In the genomic region with DNA sequence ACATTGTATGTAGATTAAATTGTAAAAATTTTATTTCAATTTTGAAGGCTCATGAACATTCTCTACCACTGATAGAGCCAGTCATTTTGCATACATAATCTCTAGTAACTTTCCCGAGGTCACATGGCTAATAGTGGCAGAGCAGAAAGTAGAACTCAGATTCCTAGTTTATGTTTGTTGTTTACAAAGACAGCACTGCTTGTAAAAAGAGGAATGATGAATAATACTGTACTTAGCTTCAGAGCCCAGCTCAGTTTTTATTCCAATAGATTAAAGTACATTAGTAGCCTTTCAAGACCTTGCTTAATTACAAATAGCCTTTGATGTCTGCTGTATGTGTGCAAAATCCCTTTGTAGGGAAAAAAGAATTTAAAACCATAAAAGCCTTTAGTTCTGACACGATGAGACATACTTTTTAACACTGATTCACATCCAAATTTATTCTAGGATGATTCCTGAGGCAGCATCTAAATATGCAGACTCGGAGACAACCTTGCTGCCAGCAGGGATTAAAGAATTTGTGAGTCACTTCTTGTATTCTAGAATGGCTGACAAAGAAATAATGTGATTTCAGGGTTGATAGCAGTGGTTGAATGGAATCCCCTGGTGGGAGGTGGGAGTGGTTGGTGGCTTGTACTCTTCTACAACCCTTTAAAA, we compare ENCODE assay signal across 8 cellular contexts.
A peak's percentile ranks its signal among the peaks of the same experiment; 100 is the strongest.
DNase-seq lines count a peak whose midpoint lies in the region; ATAC-seq and TF ChIP-seq lines count a peak whose summit lies in the region.

No MANE protein-coding gene starts in this region.

- H3K9me3 ChIP-seq in right atrium auricular region = peaks cover 0 to 4% of the 10 kb centered on the region in 2 donors

- H3K4me1 ChIP-seq in right atrium auricular region = peaks cover 0 to 21% of the 10 kb centered on the region in 2 donors

- no peak for ATAC-seq in HG02970 (IDR thresholded peaks at IDR 0.05; ENCODE audit: low FRiP score, unreplicated experiment)

- no peak overlapping the region for H3K4me3 ChIP-seq in skeletal muscle cell (ENCODE audit: low read depth, low read length)
- H3K4me3 ChIP-seq in right atrium auricular region = no peak overlapping the region

- H3K27me3 ChIP-seq in right atrium auricular region = no peaks in the 10 kb centered on the region

- no peak for TF ChIP-seq CTCF in right atrium auricular region (IDR thresholded peaks at IDR 0.05)

- H3K27ac ChIP-seq in right atrium auricular region = no peak overlapping the region

- DNase-seq in HCEC 1CT = peak; percentile 91
- DNase-seq in SW 1271 (lab: John Stamatoyannopoulos, UW) = peak; percentile 86 to 92
- DNase-seq in fibroblast of the conjunctiva (ENCODE audit: low read depth) = peak; percentile 60
- peak; percentile 81 for DNase-seq in skeletal muscle cell (ENCODE audit: low read depth)
- DNase-seq in SK-N-DZ (ENCODE audit: low spot score) = no peak
- DNase-seq in UCSD-AML1 (lab: John Stamatoyannopoulos, UW; ENCODE audit: unreplicated experiment) = no peak
- no peak for DNase-seq in right atrium auricular region (ENCODE audit: low spot score)

- H3K36me3 ChIP-seq in right atrium auricular region = no peaks in the 10 kb centered on the region

Comparison
In these comparisons a context has a peak if more than half of its experiments do, and no peak if none do; other contexts are left out.
1. DNase-seq: peak in HCEC 1CT (single experiment), SW 1271 (2 of 2), fibroblast of the conjunctiva (single experiment) and skeletal muscle cell (single experiment); none in SK-N-DZ (single experiment), UCSD-AML1 (single experiment) and right atrium auricular region (single experiment).